ENCODE assay signal across 9 cellular contexts in the genomic region with DNA sequence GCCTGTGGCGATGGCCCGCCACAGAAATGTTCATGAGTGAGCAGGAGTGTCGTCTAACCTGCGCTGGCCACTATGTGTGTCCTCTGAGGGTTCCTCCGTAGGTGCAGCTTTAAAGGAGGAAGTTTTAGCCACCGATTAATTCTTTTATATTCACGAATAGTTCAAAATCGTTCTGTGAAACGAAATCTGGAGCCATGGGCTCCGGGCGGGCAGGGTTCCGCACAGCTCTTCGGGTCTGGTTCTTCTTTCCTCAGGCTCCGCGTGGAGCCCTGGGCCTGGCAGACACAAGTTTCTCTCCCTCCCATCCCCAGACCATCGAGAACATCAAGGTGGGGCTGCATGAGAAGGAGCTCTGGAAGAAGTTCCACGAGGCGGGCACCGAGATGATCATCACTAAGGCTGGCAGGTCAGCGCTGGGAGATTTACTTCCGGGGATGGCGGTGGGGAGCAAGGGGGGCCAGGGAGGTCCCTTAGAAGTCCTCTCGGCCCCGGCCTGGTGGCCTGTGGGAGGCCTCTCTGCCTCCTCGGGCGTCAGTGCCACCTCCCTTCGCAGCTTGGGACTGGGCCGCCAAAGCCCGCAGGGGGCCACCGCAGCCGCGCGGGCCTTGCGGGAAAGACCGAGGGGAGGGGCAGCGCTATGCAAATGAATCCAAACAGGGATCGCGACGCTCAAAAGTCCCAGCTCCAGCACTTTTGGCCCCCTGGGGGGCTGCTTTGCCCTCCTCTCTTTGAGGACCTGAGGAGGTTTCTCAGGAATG. TPM values are rescaled to one million over a fixed set of nuclear protein-coding genes. Genes with fewer than 3 reads are reported as not detected.
DNase-seq lines count a peak whose midpoint lies in the region; ATAC-seq, FAIRE-seq and TF ChIP-seq lines count a peak whose summit lies in the region.
"Had no signal": no experiment of that assay in that cellular context is flagged by ENCODE, and none has a peak within 500 bp of the region (broad histone marks: within the 10 kb centered on the region; RNA-seq: fewer than 3 reads in every experiment).

No MANE protein-coding gene starts in this region.

- no peak overlapping the region for H3K14ac ChIP-seq in mesenchymal stem cell (ENCODE audit: low read length in 2 of 2)

- peak overlapping the region in 1 of 2 experiments; percentile 77 for H3K23ac ChIP-seq in mesenchymal stem cell (ENCODE audit: low read length in 2 of 2)

- H3K9me3 ChIP-seq in HepG2 (ENCODE audit: low read length): no peaks in the 10 kb centered on the region
- no peaks in the 10 kb centered on the region for H3K9me3 ChIP-seq in right lobe of liver
- H3K9me3 ChIP-seq in mesenchymal stem cell (ENCODE audit: control insufficient read depth, low read length): peaks cover 2% of the 10 kb centered on the region

- BruUV-seq in HepG2 (replicated peaks; lab: Mats Ljungman, UMichigan): no TSS peak

- no peak overlapping the region for H2BK120ac ChIP-seq in mesenchymal stem cell (ENCODE audit: low read depth, low read length)

- H4K91ac ChIP-seq in mesenchymal stem cell (ENCODE audit: low read length): no peak overlapping the region

- no peak for TF ChIP-seq CTCF in HepG2 (CRISPR knock-in tag; IDR thresholded peaks at IDR 0.05)
- no peak for TF ChIP-seq CTCF in right lobe of liver (IDR thresholded peaks at IDR 0.05)
- TF ChIP-seq CTCF in chondrocyte (IDR thresholded peaks at IDR 0.05): no peak

- no peak overlapping the region for H3K18ac ChIP-seq in mesenchymal stem cell (ENCODE audit: low read depth in 1 of 2, low read length in 2 of 2)

- H3K27ac Mint-ChIP-seq in chondrocyte (ENCODE audit: unreplicated experiment): no peak overlapping the region

- TF ChIP-seq RAD21 in HepG2 (CRISPR knock-in tag; IDR thresholded peaks at IDR 0.05): no peak

- H3K27ac ChIP-seq in HepG2 (ENCODE audit: extremely low read length, insufficient read depth, low read length) (no peak overlapping the region), right lobe of liver (no peak overlapping the region), mesenchymal stem cell (ENCODE audit: low read length, poor library complexity, severe bottlenecking) (no peak overlapping the region)

- H2BK15ac ChIP-seq in mesenchymal stem cell (ENCODE audit: low read depth, poor library complexity, severe bottlenecking): no peak overlapping the region

- H3K79me1 ChIP-seq in mesenchymal stem cell (replicated peaks; ENCODE audit: low read length, poor library complexity, severe bottlenecking): no peaks in the 10 kb centered on the region

- in situ Hi-C loops in HepG2 (cut with HindIII; ENCODE audit: extremely low pct_ligation_motif_present, low pct_unique_long_range_greater_than_20kb): no loop called here

- ATAC-seq in HepG2 (no peak), right lobe of liver (no peak), GM19467 (IDR thresholded peaks at IDR 0.05; ENCODE audit: unreplicated experiment) (no peak), HG03025 (IDR thresholded peaks at IDR 0.05; ENCODE audit: low FRiP score, unreplicated experiment) (no peak)

- H3K4me3 ChIP-seq in HepG2 (replicated peaks in 1 of 3; ENCODE audit: insufficient read depth in 1 of 3, low read depth in 2 of 3, low read length in 3 of 3) (no peak overlapping the region), right lobe of liver (no peak overlapping the region), mesenchymal stem cell (ENCODE audit: insufficient read depth in 1 of 2, low read depth in 1 of 2, low read length in 2 of 2) (peak overlapping the region in 1 of 2 experiments; percentile 14)

- POLR2A ChIA-PET in HepG2 (lab: Yijun Ruan, JAX): no interaction called here

- H2AFZ ChIP-seq in HepG2 (ENCODE audit: low read length): no peak overlapping the region
- no peak overlapping the region for H2AFZ ChIP-seq in mesenchymal stem cell (ENCODE audit: low read depth, low read length)

- H3K27me3 Mint-ChIP-seq in chondrocyte (ENCODE audit: low read depth): peaks cover 84% of the 10 kb centered on the region

- no peak for FAIRE-seq in HepG2 (lab: Jason Lieb, UNC)

- H3K9ac ChIP-seq in HepG2 (ENCODE audit: insufficient read depth, low read depth, low read length): no peak overlapping the region
- no peak overlapping the region for H3K9ac ChIP-seq in mesenchymal stem cell (ENCODE audit: low read length)

- no peaks in the 10 kb centered on the region for H4K20me1 ChIP-seq in HepG2 (ENCODE audit: insufficient read depth, low read length)

- H4K8ac ChIP-seq in mesenchymal stem cell (ENCODE audit: low read length): no peak overlapping the region

- DNase-seq in HepG2 (ENCODE audit: low spot score) (no peak), right lobe of liver (no peak), chondrocyte (ENCODE audit: low spot score) (no peak), mesenchymal stem cell (no peak), ureter (ENCODE audit: low spot score) (peak; percentile 38), epidermal melanocyte (ENCODE audit: insufficient read length, low spot score) (no peak)
- DNase-seq: C1 segment of cervical spinal cord had no signal

- no peaks in the 10 kb centered on the region for H3K27me3 ChIP-seq in HepG2 (ENCODE audit: control insufficient read depth in 1 of 2, insufficient read depth in 2 of 2, low read length in 2 of 2)
- H3K27me3 ChIP-seq in right lobe of liver: peaks cover 19 to 39% of the 10 kb centered on the region in 2 donors
- H3K27me3 ChIP-seq in mesenchymal stem cell (ENCODE audit: control insufficient read depth in 1 of 2, insufficient read depth in 1 of 2, low read length in 2 of 2): peaks cover 93 to 98% of the 10 kb centered on the region in 2 experiments

- H2AK5ac ChIP-seq in mesenchymal stem cell (ENCODE audit: low read length, severe bottlenecking): no peak overlapping the region

- H3K36me3 ChIP-seq in HepG2 (replicated peaks in 1 of 2; ENCODE audit: control insufficient read depth in 1 of 2, insufficient read depth in 2 of 2, low read length in 2 of 2) (no peaks in the 10 kb centered on the region), right lobe of liver (no peaks in the 10 kb centered on the region), mesenchymal stem cell (ENCODE audit: control insufficient read depth in 1 of 2, insufficient read depth in 2 of 2, low read depth in 1 of 2, low read length in 2 of 2) (no peaks in the 10 kb centered on the region)

- H3K4me2 ChIP-seq in HepG2 (ENCODE audit: low read depth, low read length) (no peak overlapping the region), mesenchymal stem cell (ENCODE audit: low read length, poor library complexity, severe bottlenecking) (peak overlapping the region; percentile 21)

- intact Hi-C loops in HepG2 (cut with micrococcal nuclease; ENCODE audit: unreplicated experiment): loop anchor here (5.0 kb wide), 1 partner anchor 35 kb away; no protein-coding TSS in a partner anchor
- intact Hi-C loops in right lobe of liver (cut with DNase I): no loop called here

- WGBS in HepG2 (ENCODE audit: low lambda C conversion rate): 97% methylated on average over 36 of the region's 39 CpGs
- WGBS in right lobe of liver (ENCODE audit: insufficient coverage, low coverage, low lambda C conversion rate, missing lambda C conversion rate): 7% methylated on average over 13 of the region's 39 CpGs
- WGBS in mesenchymal stem cell: 6% methylated on average over 36 of the region's 39 CpGs

- H3K36me3 Mint-ChIP-seq in chondrocyte (ENCODE audit: low read depth): peaks cover 14% of the 10 kb centered on the region

- peak overlapping the region; percentile 64 for H3K4me3 Mint-ChIP-seq in chondrocyte (ENCODE audit: unreplicated experiment)

- TF ChIP-seq EP300 in HepG2 (IDR thresholded peaks at IDR 0.05; ENCODE audit: low read depth in 2 of 2, low read length in 2 of 2) (no peak), HepG2 (CRISPR knock-in tag; IDR thresholded peaks at IDR 0.05; ENCODE audit: borderline replicate concordance) (no peak)

- no peaks in the 10 kb centered on the region for H3K9me3 Mint-ChIP-seq in chondrocyte (ENCODE audit: low read depth)

- TF ChIP-seq POLR2A in HepG2 (IDR thresholded peaks at IDR 0.05; ENCODE audit: insufficient read depth in 1 of 2, low read depth in 2 of 2, low read length in 2 of 2) (no peak), right lobe of liver (IDR thresholded peaks at IDR 0.05) (no peak)

- CTCF ChIA-PET in HepG2 (lab: Yijun Ruan, JAX; ENCODE audit: low intra/inter-chr PET ratio, low total read pairs): no interaction called here

- H2BK12ac ChIP-seq in mesenchymal stem cell (ENCODE audit: low read length in 2 of 2): no peak overlapping the region

- H3K4ac ChIP-seq in mesenchymal stem cell (ENCODE audit: low read depth in 1 of 2, low read length in 2 of 2): no peak overlapping the region

- no peak overlapping the region for H2BK5ac ChIP-seq in mesenchymal stem cell (ENCODE audit: low read depth, low read length, poor library complexity, severe bottlenecking)

- H3K4me1 ChIP-seq in HepG2 (ENCODE audit: insufficient read depth, low read length): peaks cover 65% of the 10 kb centered on the region
- H3K4me1 ChIP-seq in right lobe of liver: peaks cover 0 to 12% (median 0%) of the 10 kb centered on the region in 4 donors
- H3K4me1 ChIP-seq in mesenchymal stem cell (ENCODE audit: control insufficient read depth, insufficient read depth, low read depth, low read length): peaks cover 19% of the 10 kb centered on the region

- H3K4me1 Mint-ChIP-seq in chondrocyte (ENCODE audit: low read depth): peaks cover 29% of the 10 kb centered on the region

- H3K79me2 ChIP-seq in HepG2 (ENCODE audit: insufficient read depth, low read length): no peaks in the 10 kb centered on the region

RNA-seq across cellular contexts. Expression of a gene that starts 5.2 kb away (rescaled TPM):
- total RNA-seq in HepG2 (2016; rRNA removed; fragmentation: Illumina TruSeq; extraction: Trizol) (0.86 and 1.1 TPM in 2 replicates), right lobe of liver (not detected), chondrocyte (not detected in 3 replicates), ureter (not detected)
- 0.10 and 0.35 TPM in 2 replicates for total RNA-seq in HepG2 (2016; cell fraction: cytosol; rRNA removed; fragmentation: Illumina TruSeq; extraction: Trizol; ENCODE audit: low read depth)
- 0.92 and 1.3 TPM in 2 replicates for total RNA-seq in HepG2 (2016; cell fraction: insoluble cytoplasmic fraction; rRNA removed; fragmentation: Illumina TruSeq; extraction: Trizol)
- 1.1 and 1.5 TPM in 2 replicates for total RNA-seq in HepG2 (2016; cell fraction: membrane; rRNA removed; fragmentation: Illumina TruSeq; extraction: Trizol)
- total RNA-seq in HepG2 (2016; cell fraction: nucleus; rRNA removed; fragmentation: Illumina TruSeq; extraction: Trizol): 1.1 and 1.3 TPM in 2 replicates
- polyA plus RNA-seq in HepG2 (2011; rRNA removed): 0.11 and 0.17 TPM in 2 replicates
- polyA plus RNA-seq in HepG2 (2011; cell fraction: cytosol; rRNA removed): 0.05 and 0.09 TPM in 2 replicates
- polyA plus RNA-seq in HepG2 (2011; cell fraction: nucleus; rRNA removed): 0.29 and 0.48 TPM in 2 replicates
- 0.15 and 0.40 TPM in 2 replicates for polyA plus RNA-seq in HepG2 (2012)
- 0.14 and 0.16 TPM in 2 replicates for polyA plus RNA-seq in HepG2 (2016; cell fraction: cytosol; fragmentation: Illumina TruSeq; extraction: Trizol; ENCODE audit: low read depth)
- polyA plus RNA-seq in HepG2 (2016; cell fraction: insoluble cytoplasmic fraction; fragmentation: Illumina TruSeq; extraction: Trizol; ENCODE audit: low read depth): 1.2 and 1.7 TPM in 2 replicates
- polyA plus RNA-seq in HepG2 (2016; cell fraction: membrane; fragmentation: Illumina TruSeq; extraction: Trizol; ENCODE audit: low read depth): 0.49 and 0.62 TPM in 2 replicates
- 1.8 and 2.4 TPM in 2 replicates for polyA plus RNA-seq in HepG2 (2016; cell fraction: nucleus; fragmentation: Illumina TruSeq; extraction: Trizol; ENCODE audit: insufficient read depth, low read depth)
- polyA minus RNA-seq in HepG2 (2011; rRNA and poly(A)+ RNA removed; ENCODE audit: low replicate concordance): not detected in 2 replicates
- polyA minus RNA-seq in HepG2 (2011; cell fraction: cytosol; rRNA and poly(A)+ RNA removed): not detected in 2 replicates
- not detected in 2 replicates for polyA minus RNA-seq in HepG2 (2011; cell fraction: nucleus; rRNA and poly(A)+ RNA removed)
- polyA plus RNA-seq in mesenchymal stem cell (2013, experiment 1 of 2): not detected
- polyA plus RNA-seq in mesenchymal stem cell (2013, experiment 2 of 2): not detected

RNA-seq across cellular contexts. Expression of a gene that starts 57.8 kb away (rescaled TPM):
- 10.2 and 15.3 TPM in 2 replicates for total RNA-seq in HepG2 (2016; rRNA removed; fragmentation: Illumina TruSeq; extraction: Trizol)
- 3.7 TPM in 2 replicates for total RNA-seq in HepG2 (2016; cell fraction: cytosol; rRNA removed; fragmentation: Illumina TruSeq; extraction: Trizol; ENCODE audit: low read depth)
- 8.3 and 14.7 TPM in 2 replicates for total RNA-seq in HepG2 (2016; cell fraction: insoluble cytoplasmic fraction; rRNA removed; fragmentation: Illumina TruSeq; extraction: Trizol)
- 9.6 and 10.4 TPM in 2 replicates for total RNA-seq in HepG2 (2016; cell fraction: membrane; rRNA removed; fragmentation: Illumina TruSeq; extraction: Trizol)
- 10.9 and 12.4 TPM in 2 replicates for total RNA-seq in HepG2 (2016; cell fraction: nucleus; rRNA removed; fragmentation: Illumina TruSeq; extraction: Trizol)
- polyA plus RNA-seq in HepG2 (2011; rRNA removed): 2.8 and 3.0 TPM in 2 replicates
- polyA plus RNA-seq in HepG2 (2011; cell fraction: cytosol; rRNA removed): 1.9 and 3.7 TPM in 2 replicates
- 9.5 and 10.4 TPM in 2 replicates for polyA plus RNA-seq in HepG2 (2011; cell fraction: nucleus; rRNA removed)
- polyA plus RNA-seq in HepG2 (2012): 1.0 and 1.6 TPM in 2 replicates
- 2.8 and 3.6 TPM in 2 replicates for polyA plus RNA-seq in HepG2 (2016; cell fraction: cytosol; fragmentation: Illumina TruSeq; extraction: Trizol; ENCODE audit: low read depth)
- polyA plus RNA-seq in HepG2 (2016; cell fraction: insoluble cytoplasmic fraction; fragmentation: Illumina TruSeq; extraction: Trizol; ENCODE audit: low read depth): 13.1 and 15.6 TPM in 2 replicates
- polyA plus RNA-seq in HepG2 (2016; cell fraction: membrane; fragmentation: Illumina TruSeq; extraction: Trizol; ENCODE audit: low read depth): 8.1 and 8.9 TPM in 2 replicates
- polyA plus RNA-seq in HepG2 (2016; cell fraction: nucleus; fragmentation: Illumina TruSeq; extraction: Trizol; ENCODE audit: insufficient read depth, low read depth): 26.2 and 30.9 TPM in 2 replicates
- polyA minus RNA-seq in HepG2 (2011; rRNA and poly(A)+ RNA removed; ENCODE audit: low replicate concordance): 3.0 and 6.9 TPM in 2 replicates
- 1.5 and 2.4 TPM in 2 replicates for polyA minus RNA-seq in HepG2 (2011; cell fraction: cytosol; rRNA and poly(A)+ RNA removed)
- polyA minus RNA-seq in HepG2 (2011; cell fraction: nucleus; rRNA and poly(A)+ RNA removed): 4.9 and 5.3 TPM in 2 replicates
- 1 to 10 TPM; 1.9 to 4.4 (median 2.7) TPM for total RNA-seq in right lobe of liver
- total RNA-seq in chondrocyte: 2.0 to 8.6 TPM (median 8.4 TPM) in 3 replicates
- polyA plus RNA-seq in mesenchymal stem cell (2013, experiment 1 of 2): 118 TPM
- polyA plus RNA-seq in mesenchymal stem cell (2013, experiment 2 of 2): 123 TPM
- total RNA-seq in ureter: 266 TPM

Comparison
In these comparisons a context has a peak if more than half of its experiments do, and no peak if none do; other contexts are left out.
1. RNA of a gene that starts 57.8 kb away (total RNA-seq): 266 TPM in ureter (single experiment); 3.7 to 15.3 TPM in HepG2, 2.0 to 8.6 TPM in chondrocyte and 1.9 to 4.4 TPM in right lobe of liver; every median in the first group is over 10 times any median in the second.